Comparison of ENCODE assay signal across 21 cellular contexts in genomic region chr7:51313276-51314035, GRCh38. TPM values are rescaled to one million over a fixed set of nuclear protein-coding genes. Genes with fewer than 3 reads are reported as not detected.
A peak's percentile ranks its signal among the peaks of the same experiment; 100 is the strongest.
DNase-seq lines count a peak whose midpoint lies in the region; ATAC-seq and TF ChIP-seq lines count a peak whose summit lies in the region.
"Had no signal": no experiment of that assay in that cellular context is flagged by ENCODE, and none has a peak within 500 bp of the region (broad histone marks: within the 10 kb centered on the region; RNA-seq: fewer than 3 reads in every experiment).

No MANE protein-coding gene starts in this region.

- ATAC-seq in mucosa of descending colon = no peak
- ATAC-seq: activated CD8-positive, alpha-beta memory T cell treated with anti-CD3 and anti-CD28 coated beads, Interleukin-2, amount 10 ng/mL, durations not matched to agents 7 days and 5 days; left lobe of liver had no signal

- no peaks in the 10 kb centered on the region for H3K36me3 ChIP-seq in smooth muscle cell (ENCODE audit: low read depth)
- no peaks in the 10 kb centered on the region for H3K36me3 ChIP-seq in mucosa of descending colon (ENCODE audit: low read depth)
- H3K36me3 ChIP-seq: thyroid gland had no signal

- no peak for TF ChIP-seq CTCF in smooth muscle cell (IDR thresholded peaks at IDR 0.05; ENCODE audit: borderline replicate concordance, insufficient read depth, poor library complexity, severe bottlenecking)
- no peak for TF ChIP-seq CTCF in mucosa of descending colon (IDR thresholded peaks at IDR 0.05)

- H3K4me1 ChIP-seq in smooth muscle cell (ENCODE audit: low read depth) = peaks cover 31% of the 10 kb centered on the region
- peaks cover 23% of the 10 kb centered on the region for H3K4me1 ChIP-seq in mucosa of descending colon (ENCODE audit: low read depth)

- H3F3A ChIP-seq in smooth muscle cell (ENCODE audit: low read depth) = peaks cover 20% of the 10 kb centered on the region

- intact Hi-C loops in mucosa of descending colon (cut with DNase I, micrococcal nuclease) = no loop called here

- H3K4me2 ChIP-seq in smooth muscle cell = peak overlapping the region; percentile 98

- 81% methylated on average over 6 of the region's 6 CpGs for WGBS in smooth muscle cell (ENCODE audit: low lambda C conversion rate)

- peak overlapping the region; percentile 97 for H3K27ac ChIP-seq in angular gyrus (ENCODE audit: low read depth, low read length)
- peak overlapping the region; percentile 48 for H3K27ac ChIP-seq in smooth muscle cell (ENCODE audit: low read depth)

- H3K79me2 ChIP-seq in smooth muscle cell (ENCODE audit: low read depth) = peaks cover 20% of the 10 kb centered on the region

- H2AFZ ChIP-seq in smooth muscle cell (ENCODE audit: low read depth) = no peak overlapping the region

- no peaks in the 10 kb centered on the region for H3K9me3 ChIP-seq in smooth muscle cell (replicated peaks; ENCODE audit: low read depth)
- H3K9me3 ChIP-seq in mucosa of descending colon = no peaks in the 10 kb centered on the region
- H3K9me3 ChIP-seq: thyroid gland had no signal

- H3K27me3 ChIP-seq in smooth muscle cell (ENCODE audit: low read depth) = no peaks in the 10 kb centered on the region
- H3K27me3 ChIP-seq: thyroid gland had no signal

- peak overlapping the region; percentile 10 for H3K4me3 ChIP-seq in smooth muscle cell
- H3K4me3 ChIP-seq in mucosa of descending colon = no peak overlapping the region
- H3K4me3 ChIP-seq: thyroid gland had no signal

- H4K20me1 ChIP-seq in smooth muscle cell (ENCODE audit: low read depth) = no peaks in the 10 kb centered on the region

- no peak overlapping the region for H3K9ac ChIP-seq in smooth muscle cell (ENCODE audit: low read depth)

- DNase-seq in NCI-H69 (lab: John Stamatoyannopoulos, UW) (peak; percentile 17), inferior parietal cortex (ENCODE audit: extremely low spot score) (peak; percentile 70), smooth muscle cell (lab: John Stamatoyannopoulos, UW; ENCODE audit: unreplicated experiment) (no peak), HCEC 1CT (no peak), mucosa of descending colon (no peak), activated gamma-delta T cell (lab: John Stamatoyannopoulos, UW) (no peak)
- DNase-seq: activated CD4-positive, alpha-beta T cell treated with anti-CD3 and anti-CD28 coated beads for 48 hours; activated CD8-positive, alpha-beta memory T cell treated with anti-CD3 and anti-CD28 coated beads, Interleukin-2, amount 10 ng/mL, durations not matched to agents 7 days and 5 days; activated naive CD8-positive, alpha-beta T cell treated with anti-CD3 and anti-CD28 coated beads for 36 hours; CD4-positive, CD25-positive, alpha-beta regulatory T cell; DMS 273 treated with DMSO at 0.1 percent for 48 hours; IMR-90; NCI-H1436; NCI-H2171; OCI-M1; posterior cingulate gyrus; SHP77 treated with DMSO at 0.1 percent for 48 hours; thyroid gland had no signal

RNA-seq across cellular contexts. Expression of gene COBL, which starts 3.2 kb away (rescaled TPM):
- 2.5 and 2.8 TPM in 2 replicates for total RNA-seq in smooth muscle cell
- 0.47 and 0.97 TPM in 2 replicates for polyA plus RNA-seq in smooth muscle cell
- total RNA-seq in mucosa of descending colon = 10 to 100 TPM; 48.6 to 91.8 (median 56.6) TPM
- total RNA-seq: activated CD8-positive, alpha-beta memory T cell treated with anti-CD3 and anti-CD28 coated beads, Interleukin-2, amount 10 ng/mL, durations not matched to agents 7 days and 5 days; activated naive CD8-positive, alpha-beta T cell treated with anti-CD3 and anti-CD28 coated beads for 36 hours; G401 had no signal
- polyA plus RNA-seq: IMR-90 had no signal

Comparison
In these comparisons a context has a peak if more than half of its experiments do, and no peak if none do; other contexts are left out.
1. DNase-seq: peak in NCI-H69 (single experiment) and inferior parietal cortex (single experiment); none in smooth muscle cell (single experiment), HCEC 1CT (single experiment), mucosa of descending colon (0 of 3) and activated gamma-delta T cell (single experiment).
2. RNA of gene COBL, which starts 3.2 kb away (total RNA-seq): 48.6 to 91.8 TPM in mucosa of descending colon; 2.5 to 2.8 TPM in smooth muscle cell; every median in the first group is over 10 times any median in the second.